Comparison of ENCODE assay signal across 12 cellular contexts in the genomic region with DNA sequence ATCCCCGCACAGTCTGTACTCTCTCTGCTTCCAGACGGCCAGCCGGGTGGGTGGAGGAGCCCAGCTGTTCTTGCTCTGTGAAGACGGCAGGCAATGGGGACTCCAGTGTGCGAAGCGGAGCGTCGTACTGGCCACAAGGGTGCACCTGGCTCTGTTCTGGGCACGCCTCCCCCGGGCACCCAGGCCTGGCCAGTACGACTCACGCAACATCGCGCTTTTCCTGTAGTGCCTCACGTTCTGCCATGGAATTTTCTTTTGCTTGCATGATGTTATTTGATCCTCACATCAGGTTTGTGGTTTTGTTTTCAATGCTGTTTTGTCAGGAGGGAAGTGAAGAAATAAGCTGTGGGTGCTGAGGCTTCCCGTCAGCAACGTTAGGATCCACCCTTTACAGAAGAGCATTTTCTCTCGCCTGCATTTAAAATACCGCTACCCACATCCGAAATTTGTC.
DNase-seq lines count a peak whose midpoint lies in the region; ATAC-seq, FAIRE-seq and TF ChIP-seq lines count a peak whose summit lies in the region.
"Had no signal": no experiment of that assay in that cellular context is flagged by ENCODE, and none has a peak within 500 bp of the region (broad histone marks: within the 10 kb centered on the region; RNA-seq: fewer than 3 reads in every experiment).

No MANE protein-coding gene starts in this region.

- no peaks in the 10 kb centered on the region for H3K36me3 Mint-ChIP-seq in brain

- peak overlapping the region in 3 of 5 experiments; percentile 4 to 68 (median 14) for H3K4me3 Mint-ChIP-seq in brain

- no peak for TF ChIP-seq CTCF in brain (conservative IDR thresholded peaks at IDR 0.05)

- FAIRE-seq in GM19239 (lab: Jason Lieb, UNC) = no peak

- no peaks in the 10 kb centered on the region for H3K27me3 Mint-ChIP-seq in brain

- intact Hi-C loops in posterior cingulate gyrus (cut with DNase I) = no loop called here

- ATAC-seq in GM19372 (IDR thresholded peaks at IDR 0.05; ENCODE audit: low read depth, unreplicated experiment) = peak; percentile 81

- peaks cover 0 to 29% (median 7%) of the 10 kb centered on the region in 5 experiments for H3K9me3 Mint-ChIP-seq in brain

- peak overlapping the region in 4 of 5 experiments; percentile 77 to 93 (median 82) for H3K27ac Mint-ChIP-seq in brain

- peaks cover 28% of the 10 kb centered on the region for H3K4me1 Mint-ChIP-seq in brain

- DNase-seq in NCI-H82 (lab: John Stamatoyannopoulos, UW) (peak; percentile 42), posterior cingulate gyrus (peak in 9 of 10 donors; percentile 21 to 94 (median 64)), cerebellar nuclear complex (lab: John Stamatoyannopoulos, UW) (no peak), GM19239 (ENCODE audit: insufficient read length, low spot score) (no peak), cerebellum (ENCODE audit: low spot score) (no peak)
- no peak for DNase-seq in stimulated activated CD4-positive, alpha-beta T cell treated with anti-CD3 and anti-CD28 coated beads, Interleukin-1b, Interleukin-23, amount 100 ng/mL, for 48 hours
- DNase-seq: activated effector memory CD4-positive, alpha-beta T cell treated with anti-CD3 and anti-CD28 coated beads, Interleukin-2, amount 50 U/mL, for 16 hours; EL; kidney glomerular epithelial cell; NCI-H1694 had no signal

Comparison
In these comparisons a context has a peak if more than half of its experiments do, and no peak if none do; other contexts are left out.
1. DNase-seq: peak in NCI-H82 (single experiment) and posterior cingulate gyrus (9 of 10); none in cerebellar nuclear complex (0 of 2), GM19239 (single experiment), cerebellum (single experiment) and stimulated activated CD4-positive, alpha-beta T cell treated with anti-CD3 and anti-CD28 coated beads, Interleukin-1b, Interleukin-23, amount 100 ng/mL, for 48 hours (single experiment).